In the genomic region with DNA sequence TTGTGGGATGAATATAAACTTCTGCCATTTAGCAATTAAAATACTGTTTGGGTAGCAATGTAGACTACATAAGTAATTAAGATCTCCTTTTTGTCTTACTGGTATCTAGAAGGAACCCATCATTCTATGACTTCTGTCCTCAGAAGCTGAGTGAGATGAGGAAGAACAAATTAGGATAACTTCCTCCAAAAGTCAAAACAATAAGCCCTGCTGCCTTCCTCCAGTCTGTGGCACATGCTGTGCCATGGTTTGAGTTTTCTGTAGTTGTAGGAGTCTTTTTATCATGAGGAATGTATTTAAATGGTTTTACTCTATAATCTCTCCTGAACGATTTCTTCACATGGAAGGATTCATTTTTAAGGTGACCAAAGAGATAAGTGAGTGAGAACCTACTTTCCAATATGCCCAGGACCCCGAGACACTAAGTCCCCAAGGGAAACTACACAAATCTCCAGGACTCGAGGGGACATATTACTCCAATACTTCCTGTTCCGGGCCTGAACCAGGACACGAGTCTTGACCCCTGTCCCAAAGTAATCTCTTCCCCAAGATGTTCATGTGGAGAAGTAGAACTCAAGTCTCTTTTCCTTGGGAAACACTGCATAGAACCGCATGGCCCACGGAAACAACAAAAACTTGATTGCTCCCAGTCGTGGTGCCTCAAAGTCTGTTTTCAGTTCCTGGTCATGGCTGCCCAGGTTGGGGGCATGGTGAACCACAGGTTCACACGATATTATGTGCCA, we compare ENCODE assay signal across 19 cellular contexts.
DNase-seq lines count a peak whose midpoint lies in the region; ATAC-seq and TF ChIP-seq lines count a peak whose summit lies in the region.
"Had no signal": no experiment of that assay in that cellular context is flagged by ENCODE, and none has a peak within 500 bp of the region (broad histone marks: within the 10 kb centered on the region; RNA-seq: fewer than 3 reads in every experiment).

No MANE protein-coding gene starts in this region.

- no peak overlapping the region for H3K4me2 ChIP-seq in PC-9

- WGBS in gastroesophageal sphincter (ENCODE audit: low coverage in 1 of 2), 2 donors, result 84 to 91% methylated on average over 6 to 9 of the region's 9 CpGs

- no peak for DNase-seq in CD14-positive monocyte (ENCODE audit: low spot score)
- DNase-seq in PC-9, result no peak
- DNase-seq in pons (ENCODE audit: low spot score), result peak; percentile 63
- no peak for DNase-seq in stimulated activated naive CD4-positive, alpha-beta T cell treated with Interleukin-2 at 50 U/mL for 16 hours (lab: John Stamatoyannopoulos, UW)
- DNase-seq in SIG-M5 treated with dmso at 0.1 percent for 504 hours (lab: John Stamatoyannopoulos, UW; ENCODE audit: unreplicated experiment), result no peak
- no peak for DNase-seq in SK-N-DZ (ENCODE audit: low spot score)
- DNase-seq in GOT3 (lab: John Stamatoyannopoulos, UW), result no peak
- DNase-seq: activated naive CD4-positive, alpha-beta T cell; Caco-2; foreskin keratinocyte; GDM1; NCI-H1105 treated with DMSO at 0.1 percent for 48 hours; NCI-H345; PC-3; posterior cingulate gyrus; T-helper 1 cell had no signal

- H3K27me3 ChIP-seq in PC-9 (ENCODE audit: insufficient read depth, low read depth) (no peaks in the 10 kb centered on the region), gastroesophageal sphincter (no peaks in the 10 kb centered on the region)
- H3K27me3 ChIP-seq: body of pancreas, foreskin keratinocyte had no signal

- no peaks in the 10 kb centered on the region for H3K4me1 ChIP-seq in PC-9 (replicated peaks; ENCODE audit: insufficient read depth)
- H3K4me1 ChIP-seq in gastroesophageal sphincter, result no peaks in the 10 kb centered on the region
- H3K4me1 ChIP-seq: body of pancreas, Caco-2, foreskin keratinocyte had no signal

- TF ChIP-seq CTCF in CD14-positive monocyte (IDR thresholded peaks at IDR 0.05) (no peak), PC-9 (conservative IDR thresholded peaks at IDR 0.05) (no peak), gastroesophageal sphincter (IDR thresholded peaks at IDR 0.05) (no peak)

- H3K79me2 ChIP-seq in PC-9 (ENCODE audit: low read depth), result no peaks in the 10 kb centered on the region

- H3K9me3 Mint-ChIP-seq in CD14-positive monocyte, result no peaks in the 10 kb centered on the region
- H3K9me3 Mint-ChIP-seq: WTC11 had no signal

- peaks cover 52% of the 10 kb centered on the region for H3K4me1 Mint-ChIP-seq in CD14-positive monocyte

- H4K20me1 ChIP-seq in PC-9 (ENCODE audit: insufficient read depth), result no peaks in the 10 kb centered on the region

- no peaks in the 10 kb centered on the region for H3F3A ChIP-seq in PC-9 (ENCODE audit: insufficient read depth, low read depth)

- H3K27ac Mint-ChIP-seq in CD14-positive monocyte, result peak overlapping the region; percentile 94 to 99 (median 97)
- H3K27ac Mint-ChIP-seq: WTC11 had no signal

- CTCF ChIA-PET in PC-9 (lab: Charles Lee), result no interaction called here

- H2AFZ ChIP-seq in PC-9, result peak overlapping the region; percentile 9; the same call in 1 of the 2 replicates

- H3K27ac ChIP-seq in PC-9 (no peak overlapping the region), gastroesophageal sphincter (peak overlapping the region; percentile 17 to 59 (median 38))
- H3K27ac ChIP-seq: foreskin keratinocyte had no signal

- H3K9me3 ChIP-seq in PC-9 (ENCODE audit: insufficient read depth, low read depth) (no peaks in the 10 kb centered on the region), gastroesophageal sphincter (no peaks in the 10 kb centered on the region)
- H3K9me3 ChIP-seq: body of pancreas, Caco-2 had no signal

- ATAC-seq in gastroesophageal sphincter, result no peak
- ATAC-seq: body of pancreas, foreskin keratinocyte, PC-3, WTC11 had no signal

- intact Hi-C loops in CD14-positive monocyte (cut with micrococcal nuclease) (loop anchor here in 1 of 2 donors (5.0 to 10.0 kb wide), 2 partner anchors 48 to 85 kb away; a partner anchor contains a TSS), PC-9 (cut with micrococcal nuclease; ENCODE audit: unreplicated experiment) (no loop called here)

- H3K27me3 Mint-ChIP-seq in CD14-positive monocyte (ENCODE audit: low read depth in 3 of 3), result no peaks in the 10 kb centered on the region

- H3K36me3 ChIP-seq in PC-9 (ENCODE audit: low read depth) (no peaks in the 10 kb centered on the region), gastroesophageal sphincter (no peaks in the 10 kb centered on the region)

- H3K4me3 ChIP-seq in PC-9 (no peak overlapping the region), gastroesophageal sphincter (no peak overlapping the region)
- H3K4me3 ChIP-seq: body of pancreas had no signal

- no peak for TF ChIP-seq EP300 in gastroesophageal sphincter (IDR thresholded peaks at IDR 0.05)

- POLR2A ChIA-PET in PC-9 (lab: Charles Lee; ENCODE audit: unreplicated experiment), result no interaction called here

- no TSS peak for BruUV-seq in PC-9 (replicated peaks; lab: Mats Ljungman, UMichigan)

- H3K4me3 Mint-ChIP-seq in CD14-positive monocyte, result peak overlapping the region in 1 of 2 donors; percentile 76
- H3K4me3 Mint-ChIP-seq: WTC11 had no signal

- TF ChIP-seq POLR2A in gastroesophageal sphincter (IDR thresholded peaks at IDR 0.05), result no peak

- no peaks in the 10 kb centered on the region for H3K36me3 Mint-ChIP-seq in CD14-positive monocyte
- H3K36me3 Mint-ChIP-seq: WTC11 had no signal

- H3K9me2 ChIP-seq in PC-9 (ENCODE audit: insufficient read depth), result no peaks in the 10 kb centered on the region
